ENCODE assay signal across 18 cellular contexts in the genomic region with DNA sequence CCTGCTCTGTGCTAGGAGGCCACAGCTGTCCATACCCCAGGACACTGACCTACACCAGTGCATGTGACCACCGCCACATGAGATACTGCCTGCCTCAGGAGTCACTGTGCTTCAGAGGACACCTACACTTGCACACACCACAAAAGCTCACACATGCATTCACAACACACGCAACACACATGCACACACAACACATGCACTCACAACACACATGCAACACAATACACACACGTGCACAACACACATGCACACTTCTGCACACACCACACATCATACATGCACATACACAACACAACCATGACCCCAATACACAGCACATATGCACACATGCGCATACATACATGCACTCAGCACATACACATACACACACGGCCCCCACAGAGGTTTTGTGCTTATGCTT. TPM values are rescaled to one million over a fixed set of nuclear protein-coding genes. Genes with fewer than 3 reads are reported as not detected.
DNase-seq lines count a peak whose midpoint lies in the region; ATAC-seq, FAIRE-seq and TF ChIP-seq lines count a peak whose summit lies in the region.
"Had no signal": no experiment of that assay in that cellular context is flagged by ENCODE, and none has a peak within 500 bp of the region (broad histone marks: within the 10 kb centered on the region; RNA-seq: fewer than 3 reads in every experiment).

No MANE protein-coding gene starts in this region.

- no peak overlapping the region for H4K91ac ChIP-seq in neuronal stem cell (ENCODE audit: low read depth, low read length, poor library complexity)

- peak overlapping the region; percentile 49 for H4K8ac ChIP-seq in neuronal stem cell (ENCODE audit: low read depth, low read length)

- H3K9ac ChIP-seq in K562 (ENCODE audit: insufficient read depth in 1 of 2, low read depth in 2 of 2, low read length in 2 of 2): no peak overlapping the region
- no peak overlapping the region for H3K9ac ChIP-seq in keratinocyte (ENCODE audit: control insufficient read depth, extremely low read depth, insufficient read depth, low read length)
- peak overlapping the region; percentile 38 for H3K9ac ChIP-seq in neuronal stem cell (ENCODE audit: low read depth, low read length, poor library complexity)

- in situ Hi-C loops in K562 (cut with MboI): no loop called here
- in situ Hi-C loops in G401 (cut with HindIII; ENCODE audit: low sequenced_read_pairs): no loop called here

- H3K4me2 ChIP-seq in K562 (ENCODE audit: insufficient read depth, low read length) (no peak overlapping the region), keratinocyte (ENCODE audit: control insufficient read depth, extremely low read depth, insufficient read depth, low read depth, low read length) (no peak overlapping the region), neuronal stem cell (ENCODE audit: insufficient read depth, low read length, poor library complexity, severe bottlenecking) (no peak overlapping the region)

- POLR2A ChIA-PET in K562 (lab: Yijun Ruan, JAX): no interaction called here

- H4K20me1 ChIP-seq in K562 (replicated peaks; ENCODE audit: control insufficient read depth, insufficient read depth, low read length) (no peaks in the 10 kb centered on the region), keratinocyte (ENCODE audit: control insufficient read depth, extremely low read depth, insufficient read depth, low read length) (no peaks in the 10 kb centered on the region)

- FAIRE-seq in K562 (lab: Jason Lieb, UNC) (peak; percentile 37), keratinocyte (lab: Jason Lieb, UNC) (peak; percentile 36)
- FAIRE-seq: A204.1, D721Med had no signal

- H3K27me3 ChIP-seq in K562 (ENCODE audit: control insufficient read depth in 2 of 2, insufficient read depth in 2 of 2, low read length in 2 of 2) (peaks cover 6 to 23% of the 10 kb centered on the region in 2 experiments; a peak in 3 of 5 replicates), keratinocyte (ENCODE audit: control insufficient read depth, extremely low read depth, insufficient read depth, low read length) (no peaks in the 10 kb centered on the region), neuronal stem cell (ENCODE audit: control insufficient read depth in 3 of 3, insufficient read depth in 3 of 3, low read depth in 1 of 3, low read length in 3 of 3) (no peaks in the 10 kb centered on the region)

- TF ChIP-seq EP300 in K562 (IDR thresholded peaks at IDR 0.05; ENCODE audit: low read length): no peak

- H2AK5ac ChIP-seq in neuronal stem cell (ENCODE audit: low read depth, low read length): no peak overlapping the region

- H3K79me1 ChIP-seq in neuronal stem cell (ENCODE audit: low read depth, low read length): no peaks in the 10 kb centered on the region

- no peak overlapping the region for H2AFZ ChIP-seq in K562 (ENCODE audit: low read depth, low read length)
- H2AFZ ChIP-seq in keratinocyte (ENCODE audit: control insufficient read depth, low read length): no peak overlapping the region
- no peak overlapping the region for H2AFZ ChIP-seq in neuronal stem cell (ENCODE audit: low read length)

- H2BK12ac ChIP-seq in neuronal stem cell (ENCODE audit: low read length): no peak overlapping the region

- CTCF ChIA-PET in K562 (lab: Yijun Ruan, JAX; ENCODE audit: low intra/inter-chr PET ratio): no interaction called here

- TF ChIP-seq POLR2A in K562 (conservative IDR thresholded peaks at IDR 0.05): no peak

- peak overlapping the region; percentile 15 for H2BK15ac ChIP-seq in neuronal stem cell (ENCODE audit: low read length)

- TF ChIP-seq CTCF in K562 (IDR thresholded peaks at IDR 0.05 in 2 of 3, conservative IDR thresholded peaks at IDR 0.05 in 1 of 3; ENCODE audit: insufficient read depth in 2 of 3, low read depth in 1 of 3, low read length in 3 of 3): no peak
- TF ChIP-seq CTCF in keratinocyte (optimal IDR thresholded peaks at IDR 0.05 in 1 of 3, IDR thresholded peaks at IDR 0.05 in 1 of 3, conservative IDR thresholded peaks at IDR 0.05 in 1 of 3; ENCODE audit: extremely low read depth in 1 of 3, insufficient read depth in 2 of 3, low read length in 3 of 3): no peak

- H3K9me3 ChIP-seq in K562 (replicated peaks; ENCODE audit: control insufficient read depth, insufficient read depth, low read depth, low read length) (no peaks in the 10 kb centered on the region), keratinocyte (ENCODE audit: control insufficient read depth, low read depth, low read length) (no peaks in the 10 kb centered on the region), neuronal stem cell (replicated peaks in 1 of 2; ENCODE audit: control insufficient read depth in 2 of 2, insufficient read depth in 1 of 2, low read depth in 1 of 2, low read length in 2 of 2) (peaks cover 0 to 3% of the 10 kb centered on the region in 2 donors)
- H3K9me3 ChIP-seq: Caco-2 had no signal

- H2BK120ac ChIP-seq in neuronal stem cell (ENCODE audit: low read depth, low read length): no peak overlapping the region

- H3K4me1 ChIP-seq in K562 (replicated peaks in 1 of 2; ENCODE audit: control insufficient read depth in 2 of 2, insufficient read depth in 2 of 2, low read length in 2 of 2): no peaks in the 10 kb centered on the region
- peaks cover 22% of the 10 kb centered on the region for H3K4me1 ChIP-seq in keratinocyte (ENCODE audit: control insufficient read depth, extremely low read depth, insufficient read depth, low read length)
- H3K4me1 ChIP-seq in neuronal stem cell (ENCODE audit: control insufficient read depth in 2 of 2, insufficient read depth in 1 of 2, low read depth in 1 of 2, low read length in 2 of 2): peaks cover 0 to 4% of the 10 kb centered on the region in 2 donors
- H3K4me1 ChIP-seq: Caco-2 had no signal

- no peaks in the 10 kb centered on the region for H3K36me3 ChIP-seq in K562 (ENCODE audit: control insufficient read depth, insufficient read depth, low read length)
- no peaks in the 10 kb centered on the region for H3K36me3 ChIP-seq in keratinocyte (ENCODE audit: control insufficient read depth in 2 of 2, extremely low read depth in 1 of 2, insufficient read depth in 2 of 2, low read length in 2 of 2)
- H3K36me3 ChIP-seq in neuronal stem cell (replicated peaks in 1 of 2; ENCODE audit: control insufficient read depth in 2 of 2, insufficient read depth in 2 of 2, low read length in 2 of 2): no peaks in the 10 kb centered on the region

- H3K23ac ChIP-seq in neuronal stem cell (ENCODE audit: low read depth, low read length, poor library complexity): peak overlapping the region; percentile 25

- 1% methylated on average over 5 of the region's 5 CpGs for WGBS in K562 (ENCODE audit: insufficient coverage, low coverage, missing lambda C conversion rate)
- WGBS in neuronal stem cell (ENCODE audit: extremely low coverage in 2 of 2, insufficient read length in 2 of 2, insufficient replicate concordance in 1 of 2), 2 donors: no CpG with 5 or more reads among the region's 5 CpGs

- dilution Hi-C loops in keratinocyte (cut with MboI; ENCODE audit: extremely low pct_ligation_motif_present, low sequenced_read_pairs): no loop called here

- no peak for TF ChIP-seq RAD21 in K562 (CRISPR knock-in tag; conservative IDR thresholded peaks at IDR 0.05 in 1 of 2, IDR thresholded peaks at IDR 0.05 in 1 of 2)

- no peak for ATAC-seq in K562
- ATAC-seq in GM19035 (IDR thresholded peaks at IDR 0.05; ENCODE audit: unreplicated experiment): no peak

- H3K4me3 ChIP-seq in K562: no peak overlapping the region
- H3K4me3 ChIP-seq in keratinocyte (ENCODE audit: control insufficient read depth in 2 of 3, extremely low read depth in 1 of 3, insufficient read depth in 2 of 3, low read depth in 1 of 3, low read length in 3 of 3): no peak overlapping the region
- peak overlapping the region in 1 of 2 donors; percentile 60 for H3K4me3 ChIP-seq in neuronal stem cell (ENCODE audit: low read length in 2 of 2)

- intact Hi-C loops in K562 (cut with micrococcal nuclease): no loop called here

- H3K14ac ChIP-seq in neuronal stem cell (ENCODE audit: low read length): peak overlapping the region; percentile 49

- no peak overlapping the region for H3K27ac ChIP-seq in K562 (ENCODE audit: extremely low read depth, low read depth, low read length)
- H3K27ac ChIP-seq in keratinocyte (ENCODE audit: control insufficient read depth, insufficient read depth, low read length): no peak overlapping the region
- H3K27ac ChIP-seq in neuronal stem cell (replicated peaks; ENCODE audit: low read length): no peak overlapping the region
- H3K27ac ChIP-seq: C4-2B had no signal

- no peak overlapping the region for H2BK5ac ChIP-seq in neuronal stem cell (ENCODE audit: low read length)

- peak overlapping the region; percentile 16 for H3K18ac ChIP-seq in neuronal stem cell (ENCODE audit: low read length)

- H3K9me1 ChIP-seq in K562 (ENCODE audit: control insufficient read depth, insufficient read depth, low read length) (no peaks in the 10 kb centered on the region), keratinocyte (ENCODE audit: control insufficient read depth, extremely low read depth, insufficient read depth, low read length) (no peaks in the 10 kb centered on the region)

- no TSS peak for BruUV-seq in K562 (replicated peaks; lab: Mats Ljungman, UMichigan)

- no peak for DNase-seq in K562 (ENCODE audit: extremely low read depth in 1 of 4, low spot score in 3 of 4)
- no peak for DNase-seq in keratinocyte (ENCODE audit: low read depth, low spot score)
- DNase-seq in neuronal stem cell (ENCODE audit: low spot score): no peak
- DNase-seq in retina: no peak
- no peak for DNase-seq in NCI-H345 treated with DMSO at 0.1 percent for 48 hours (lab: John Stamatoyannopoulos, UW; ENCODE audit: unreplicated experiment)
- DNase-seq in G401 (ENCODE audit: low spot score): no peak
- DNase-seq: AML-193; Caco-2; CD4-positive, alpha-beta T cell; GF-D8; GOT3; H9; IMR-90; KBM-7 had no signal

- H3K79me2 ChIP-seq in K562 (ENCODE audit: control insufficient read depth, insufficient read depth, low read length): no peaks in the 10 kb centered on the region
- no peaks in the 10 kb centered on the region for H3K79me2 ChIP-seq in keratinocyte (ENCODE audit: control insufficient read depth, insufficient read depth, low read length)

- no peak overlapping the region for H3K4ac ChIP-seq in neuronal stem cell (ENCODE audit: low read length)

RNA-seq across cellular contexts. Expression of gene BACE2, which starts 28.7 kb away (rescaled TPM):
- not detected in 2 replicates for total RNA-seq in K562 (2011; cell fraction: chromatin; rRNA removed; ENCODE audit: low replicate concordance)
- total RNA-seq in K562 (2011; cell fraction: nucleolus; rRNA removed): not detected in 2 replicates
- total RNA-seq in K562 (2011; cell fraction: nucleoplasm; rRNA removed): not detected in 2 replicates
- total RNA-seq in K562 (2014; rRNA removed) (0.05 TPM in 1 of 2 replicates, not detected in the other), K562 (2014; rRNA removed; fragmentation: Illumina TruSeq; extraction: Trizol) (0.15 TPM in 1 of 2 replicates, not detected in the other), K562 (2015; rRNA removed; fragmentation: Illumina TruSeq; extraction: Trizol) (0.18 TPM in 1 of 2 replicates, not detected in the other), K562 (2021) (0.07 and 0.24 TPM in 2 replicates)
- polyA plus RNA-seq in K562 (2011; rRNA removed) (0.15 TPM in 1 of 2 replicates, not detected in the other), K562 (2014; fragmentation: Illumina TruSeq; extraction: Trizol) (not detected in 2 replicates), K562 (2014; fragmentation: Nextera tagmentation; extraction: Ambion mirVana) (under 1 TPM in 1 of 2 experiments, not detected in 1; 0.08 TPM), K562 (2014; rRNA removed) (0.16 TPM in 1 of 2 replicates, not detected in the other), keratinocyte (89.7 to 162 TPM (median 130 TPM) in 3 replicates)
- polyA plus RNA-seq in K562 (2011; cell fraction: cytosol; rRNA removed): not detected in 2 replicates
- polyA plus RNA-seq in K562 (2011; cell fraction: nucleus; rRNA removed): not detected in 2 replicates
- polyA plus RNA-seq in K562 (2012): 0.09 and 0.83 TPM in 2 replicates
- polyA minus RNA-seq in K562 (2011; rRNA and poly(A)+ RNA removed): not detected in 2 replicates
- polyA minus RNA-seq in K562 (2011; cell fraction: cytosol; rRNA and poly(A)+ RNA removed): not detected in 2 replicates
- not detected in 2 replicates for polyA minus RNA-seq in K562 (2011; cell fraction: nucleus; rRNA and poly(A)+ RNA removed)
- polyA plus RNA-seq in keratinocyte (2011; ENCODE audit: low read depth): 31.9 TPM
- polyA plus RNA-seq in keratinocyte (2011; cell fraction: cytosol; rRNA removed): 122 and 149 TPM in 2 replicates
- polyA plus RNA-seq in keratinocyte (2011; cell fraction: nucleus; rRNA removed): 153 and 161 TPM in 2 replicates
- polyA plus RNA-seq in keratinocyte (2012; ENCODE audit: low replicate concordance): 57.6 and 100.0 TPM in 2 replicates
- polyA minus RNA-seq in keratinocyte: 101 to 131 TPM (median 126 TPM) in 3 replicates
- 99.8 TPM for polyA minus RNA-seq in keratinocyte (2011; cell fraction: cytosol; rRNA and poly(A)+ RNA removed)
- polyA minus RNA-seq in keratinocyte (2011; cell fraction: nucleus; rRNA and poly(A)+ RNA removed): 82.9 and 141 TPM in 2 replicates
- polyA plus RNA-seq in neuronal stem cell (2013, experiment 1 of 2): 1.4 TPM
- polyA plus RNA-seq in neuronal stem cell (2013, experiment 2 of 2): 1.5 TPM
- not detected in 2 replicates for total RNA-seq in G401 (2014; rRNA removed; shearing (Covaris generic))
